In the genomic region with DNA sequence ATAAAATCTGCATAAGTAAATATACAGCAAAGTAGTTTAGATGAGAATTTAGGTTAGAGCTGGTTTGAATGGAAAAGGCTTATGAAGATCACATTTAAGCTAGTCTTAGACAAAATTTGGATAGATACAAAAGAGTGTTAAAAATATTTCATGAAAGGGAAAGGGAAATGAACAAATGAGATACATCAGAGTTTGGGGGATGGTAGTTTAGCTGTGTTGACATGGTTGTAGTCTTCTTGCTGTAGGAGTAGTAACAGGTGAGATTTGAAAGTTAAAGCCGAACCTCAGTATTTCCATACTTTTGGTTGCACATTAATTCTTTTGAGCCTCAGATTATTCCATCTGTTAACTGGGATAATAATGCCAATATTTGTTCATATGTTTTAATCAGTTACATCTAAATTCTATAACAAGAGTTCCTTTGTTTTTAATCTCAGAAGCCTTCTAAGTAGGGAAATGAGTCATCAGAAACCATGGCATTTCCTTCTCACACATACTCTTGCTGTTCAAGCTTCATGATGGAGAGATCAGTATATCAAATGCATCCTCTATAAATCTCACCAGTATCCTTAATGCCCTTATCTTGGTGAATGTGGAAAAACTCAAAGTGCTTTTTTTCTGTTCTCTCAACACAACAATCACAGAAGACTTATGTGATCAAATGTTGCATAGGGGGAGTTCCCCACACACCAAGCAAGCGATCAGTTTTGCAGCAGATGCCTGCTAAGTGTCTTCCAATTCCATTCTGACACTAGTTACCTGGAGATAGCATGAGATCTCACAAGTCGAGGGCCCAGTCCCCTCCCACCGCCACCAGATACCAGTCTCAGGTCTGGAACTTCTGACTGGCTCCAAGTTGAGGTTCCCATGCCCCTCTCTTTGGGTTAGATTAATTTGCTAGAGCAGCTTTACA, we compare ENCODE assay signal across 2 cellular contexts.
A peak's percentile ranks its signal among the peaks of the same experiment; 100 is the strongest.
TF ChIP-seq lines count a peak whose summit lies in the region.

No MANE protein-coding gene starts in this region.

TF ChIP-seq in K562, 482 proteins besides CTCF, POLR2A, EP300 and RAD21 (continued from another document and continues in another):
- TF ChIP-seq, protein P1, sequence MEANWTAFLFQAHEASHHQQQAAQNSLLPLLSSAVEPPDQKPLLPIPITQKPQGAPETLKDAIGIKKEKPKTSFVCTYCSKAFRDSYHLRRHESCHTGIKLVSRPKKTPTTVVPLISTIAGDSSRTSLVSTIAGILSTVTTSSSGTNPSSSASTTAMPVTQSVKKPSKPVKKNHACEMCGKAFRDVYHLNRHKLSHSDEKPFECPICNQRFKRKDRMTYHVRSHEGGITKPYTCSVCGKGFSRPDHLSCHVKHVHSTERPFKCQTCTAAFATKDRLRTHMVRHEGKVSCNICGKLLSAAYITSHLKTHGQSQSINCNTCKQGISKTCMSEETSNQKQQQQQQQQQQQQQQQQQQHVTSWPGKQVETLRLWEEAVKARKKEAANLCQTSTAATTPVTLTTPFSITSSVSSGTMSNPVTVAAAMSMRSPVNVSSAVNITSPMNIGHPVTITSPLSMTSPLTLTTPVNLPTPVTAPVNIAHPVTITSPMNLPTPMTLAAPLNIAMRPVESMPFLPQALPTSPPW (CRISPR knock-in tag; IDR thresholded peaks at IDR 0.05): peak; percentile 10; the same call in 1 of the 2 replicates
- TF ChIP-seq ZNF592 (IDR thresholded peaks at IDR 0.05): 0 out of 2 replicates have a peak, but pooled peaks have one; percentile 27
- no peak for TF ChIP-seq ZSCAN29 (IDR thresholded peaks at IDR 0.05)
- peak; percentile 43; the same call in 1 of the 2 replicates for TF ChIP-seq LEF1 (IDR thresholded peaks at IDR 0.05)
- TF ChIP-seq RFX1 (IDR thresholded peaks at IDR 0.05): peak; percentile 21
- peak; percentile 86 for TF ChIP-seq ATF3 (IDR thresholded peaks at IDR 0.05)
- no peak for TF ChIP-seq ATF3 (CRISPR knock-in tag; conservative IDR thresholded peaks at IDR 0.05)
- peak; percentile 78 for TF ChIP-seq JUND (IDR thresholded peaks at IDR 0.05; ENCODE audit: borderline replicate concordance, low read depth, low read length)
- TF ChIP-seq JUND (tag; IDR thresholded peaks at IDR 0.05; ENCODE audit: borderline replicate concordance, low read depth, low read length): peak; percentile 77
- peak; percentile 73 for TF ChIP-seq SOX6 (IDR thresholded peaks at IDR 0.05)
- TF ChIP-seq ZNF274 (IDR thresholded peaks at IDR 0.05; ENCODE audit: borderline replicate concordance, low read depth, low read length): no peak
- TF ChIP-seq FOSL1 (tag; conservative IDR thresholded peaks at IDR 0.05): peak; percentile 75
- TF ChIP-seq MAFG (tag; conservative IDR thresholded peaks at IDR 0.05): peak; percentile 35; the same call in 1 of the 2 replicates
- TF ChIP-seq, protein P2, sequence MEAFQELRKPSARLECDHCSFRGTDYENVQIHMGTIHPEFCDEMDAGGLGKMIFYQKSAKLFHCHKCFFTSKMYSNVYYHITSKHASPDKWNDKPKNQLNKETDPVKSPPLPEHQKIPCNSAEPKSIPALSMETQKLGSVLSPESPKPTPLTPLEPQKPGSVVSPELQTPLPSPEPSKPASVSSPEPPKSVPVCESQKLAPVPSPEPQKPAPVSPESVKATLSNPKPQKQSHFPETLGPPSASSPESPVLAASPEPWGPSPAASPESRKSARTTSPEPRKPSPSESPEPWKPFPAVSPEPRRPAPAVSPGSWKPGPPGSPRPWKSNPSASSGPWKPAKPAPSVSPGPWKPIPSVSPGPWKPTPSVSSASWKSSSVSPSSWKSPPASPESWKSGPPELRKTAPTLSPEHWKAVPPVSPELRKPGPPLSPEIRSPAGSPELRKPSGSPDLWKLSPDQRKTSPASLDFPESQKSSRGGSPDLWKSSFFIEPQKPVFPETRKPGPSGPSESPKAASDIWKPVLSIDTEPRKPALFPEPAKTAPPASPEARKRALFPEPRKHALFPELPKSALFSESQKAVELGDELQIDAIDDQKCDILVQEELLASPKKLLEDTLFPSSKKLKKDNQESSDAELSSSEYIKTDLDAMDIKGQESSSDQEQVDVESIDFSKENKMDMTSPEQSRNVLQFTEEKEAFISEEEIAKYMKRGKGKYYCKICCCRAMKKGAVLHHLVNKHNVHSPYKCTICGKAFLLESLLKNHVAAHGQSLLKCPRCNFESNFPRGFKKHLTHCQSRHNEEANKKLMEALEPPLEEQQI (IDR thresholded peaks at IDR 0.05): 0 out of 2 replicates have a peak, but pooled peaks have one; percentile 49
- TF ChIP-seq FOXK2 (conservative IDR thresholded peaks at IDR 0.05 in 1 of 2, IDR thresholded peaks at IDR 0.05 in 1 of 2; ENCODE audit: low read depth in 2 of 2): peak in 1 of 2 experiments; percentile 43; a peak in 1 of 4 replicates
- no peak for TF ChIP-seq BDP1 (IDR thresholded peaks at IDR 0.05; ENCODE audit: insufficient read depth, insufficient read length)

TF ChIP-seq in GM23338, 12 proteins besides CTCF, POLR2A, EP300 and RAD21:
- TF ChIP-seq ZNF462 (CRISPR knock-in tag; IDR thresholded peaks at IDR 0.05) (no peak), ZNF114 (CRISPR knock-in tag; IDR thresholded peaks at IDR 0.05) (no peak), NANOG (IDR thresholded peaks at IDR 0.05; ENCODE audit: borderline replicate concordance) (no peak), ZNF331 (CRISPR knock-in tag; IDR thresholded peaks at IDR 0.05; ENCODE audit: low read depth) (no peak), EZH2phosphoT487 (IDR thresholded peaks at IDR 0.05; ENCODE audit: unreplicated experiment) (no peak), JUNB (IDR thresholded peaks at IDR 0.05; ENCODE audit: unreplicated experiment) (no peak), POLR2AphosphoS5 (IDR thresholded peaks at IDR 0.05; ENCODE audit: low read depth) (no peak), CREB1 (CRISPR knock-in tag; IDR thresholded peaks at IDR 0.05; ENCODE audit: low read depth) (no peak)
- TF ChIP-seq, protein P3, sequence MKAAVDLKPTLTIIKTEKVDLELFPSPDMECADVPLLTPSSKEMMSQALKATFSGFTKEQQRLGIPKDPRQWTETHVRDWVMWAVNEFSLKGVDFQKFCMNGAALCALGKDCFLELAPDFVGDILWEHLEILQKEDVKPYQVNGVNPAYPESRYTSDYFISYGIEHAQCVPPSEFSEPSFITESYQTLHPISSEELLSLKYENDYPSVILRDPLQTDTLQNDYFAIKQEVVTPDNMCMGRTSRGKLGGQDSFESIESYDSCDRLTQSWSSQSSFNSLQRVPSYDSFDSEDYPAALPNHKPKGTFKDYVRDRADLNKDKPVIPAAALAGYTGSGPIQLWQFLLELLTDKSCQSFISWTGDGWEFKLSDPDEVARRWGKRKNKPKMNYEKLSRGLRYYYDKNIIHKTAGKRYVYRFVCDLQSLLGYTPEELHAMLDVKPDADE (IDR thresholded peaks at IDR 0.05): no peak
